Comparison of ENCODE assay signal across 17 cellular contexts in the genomic region with DNA sequence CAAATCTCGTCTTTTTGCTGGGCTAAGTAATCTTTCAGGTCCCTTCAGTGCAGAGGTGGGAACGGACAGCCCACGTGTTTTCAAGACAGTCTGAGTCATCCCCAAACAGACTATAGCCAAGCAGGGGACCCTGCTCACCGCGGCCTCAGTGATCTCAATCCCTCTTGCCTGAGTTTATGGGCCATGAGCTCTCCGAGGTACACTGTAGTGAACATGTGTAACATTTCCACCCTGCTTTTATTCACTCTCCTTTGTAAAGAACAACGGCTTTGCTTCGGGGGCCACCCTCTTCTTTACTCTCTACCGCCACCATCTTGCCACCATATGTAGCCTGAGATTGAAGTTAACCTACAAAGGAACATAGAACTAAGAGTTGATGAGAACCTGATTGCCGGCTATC. TPM values are rescaled to one million over a fixed set of nuclear protein-coding genes. Genes with fewer than 3 reads are reported as not detected.
DNase-seq lines count a peak whose midpoint lies in the region; ATAC-seq, FAIRE-seq and TF ChIP-seq lines count a peak whose summit lies in the region.
"Had no signal": no experiment of that assay in that cellular context is flagged by ENCODE, and none has a peak within 500 bp of the region (broad histone marks: within the 10 kb centered on the region; RNA-seq: fewer than 3 reads in every experiment).

No MANE protein-coding gene starts in this region.

- no peaks in the 10 kb centered on the region for H3K79me1 ChIP-seq in H1 (ENCODE audit: low read depth, low read length)

- peak; percentile 17 to 29; a peak in 3 of 4 replicates for TF ChIP-seq RAD21 in H1 (IDR thresholded peaks at IDR 0.05 in 1 of 2, conservative IDR thresholded peaks at IDR 0.05 in 1 of 2; ENCODE audit: low read depth in 2 of 2, low read length in 2 of 2)

- H3K27me3 ChIP-seq in OCI-LY3 (ENCODE audit: low read depth, low read length) (no peaks in the 10 kb centered on the region), H1 (replicated peaks in 1 of 4; ENCODE audit: control insufficient read depth in 3 of 4, extremely low read depth in 1 of 4, insufficient read depth in 3 of 4, low read length in 3 of 4) (no peaks in the 10 kb centered on the region), aorta (ENCODE audit: control insufficient read depth in 1 of 2, insufficient read depth in 2 of 2, low read length in 1 of 2) (no peaks in the 10 kb centered on the region)

- no peak overlapping the region for H4K8ac ChIP-seq in H1 (ENCODE audit: extremely low read depth, insufficient read depth, low read length)

- H3K4me1 ChIP-seq in OCI-LY3 (ENCODE audit: low read length) = no peaks in the 10 kb centered on the region
- peaks cover 0 to 6% (median 0%) of the 10 kb centered on the region in 4 experiments; a peak in 1 of 7 replicates for H3K4me1 ChIP-seq in H1 (replicated peaks in 1 of 4; ENCODE audit: control insufficient read depth in 3 of 4, insufficient read depth in 4 of 4, low read length in 3 of 4)
- H3K4me1 ChIP-seq in aorta (ENCODE audit: control insufficient read depth in 1 of 2, insufficient read depth in 2 of 2, low read length in 2 of 2) = no peaks in the 10 kb centered on the region

- peak; percentile 10 for DNase-seq in GM12865 (ENCODE audit: low read depth)
- DNase-seq in H1 (ENCODE audit: low read depth in 1 of 2, low spot score in 2 of 2) = no peak
- DNase-seq in urothelium cell line (ENCODE audit: low spot score) = no peak
- DNase-seq in aorta = no peak
- no peak for DNase-seq in iPS-NIHi11 (ENCODE audit: low spot score)
- DNase-seq: CD8-positive, alpha-beta T cell; NCI-H1092; NCI-H69; SHP77 treated with DMSO at 0.1 percent for 48 hours had no signal

- H3K79me2 ChIP-seq in OCI-LY3 (ENCODE audit: low read length) (no peaks in the 10 kb centered on the region), H1 (ENCODE audit: control insufficient read depth in 1 of 2, insufficient read depth in 2 of 2, low read length in 2 of 2) (no peaks in the 10 kb centered on the region)

- H3K18ac ChIP-seq in H1 (ENCODE audit: extremely low read depth, low read length) = no peak overlapping the region

- POLR2A ChIA-PET in H1 (lab: Charles Lee; ENCODE audit: partially characterized antibody) = no interaction called here

- no peak overlapping the region for H4K91ac ChIP-seq in H1 (replicated peaks; ENCODE audit: insufficient read length, low read length)

- H3K9ac ChIP-seq in OCI-LY3 (ENCODE audit: low read length) = no peak overlapping the region
- H3K9ac ChIP-seq in H1 (replicated peaks in 1 of 4; ENCODE audit: extremely low read depth in 1 of 4, low read depth in 3 of 4, low read length in 3 of 4) = no peak overlapping the region
- H3K9ac ChIP-seq: KMS-11 had no signal

- intact Hi-C loops in aorta (cut with DNase I) = no loop called here

- H3K14ac ChIP-seq in H1 (ENCODE audit: insufficient read length) = no peak overlapping the region

- no peak overlapping the region for H2BK5ac ChIP-seq in H1 (ENCODE audit: low read depth, low read length)

- no peak overlapping the region for H3K4me3 ChIP-seq in GM12865 (ENCODE audit: low read depth, low read length)
- no peak overlapping the region for H3K4me3 ChIP-seq in OCI-LY3 (ENCODE audit: low read length)
- no peak overlapping the region for H3K4me3 ChIP-seq in H1 (ENCODE audit: extremely low read depth in 1 of 4, insufficient read depth in 2 of 4, low read depth in 3 of 4, low read length in 4 of 4)
- no peak overlapping the region for H3K4me3 ChIP-seq in aorta (ENCODE audit: low read length in 2 of 2)

- H2BK20ac ChIP-seq in H1 (ENCODE audit: low read length) = no peak overlapping the region

- H4K20me1 ChIP-seq in OCI-LY3 (ENCODE audit: insufficient read depth, low read length) = no peaks in the 10 kb centered on the region
- no peaks in the 10 kb centered on the region for H4K20me1 ChIP-seq in H1 (replicated peaks in 1 of 2; ENCODE audit: control insufficient read depth in 1 of 2, insufficient read depth in 2 of 2, low read length in 2 of 2)

- FAIRE-seq in H1 (lab: Jason Lieb, UNC) (no peak), urothelium cell line (lab: Jason Lieb, UNC) (peak; percentile 81)
- FAIRE-seq: RCC 7860 had no signal

- no peak overlapping the region for H4K5ac ChIP-seq in H1 (ENCODE audit: insufficient read length, low read depth, low read length)

- no peak for ATAC-seq in aorta (ENCODE audit: low FRiP score)
- no peak for ATAC-seq in HG03439 (IDR thresholded peaks at IDR 0.05; ENCODE audit: unreplicated experiment)
- ATAC-seq: CD8-positive, alpha-beta T cell had no signal

- no peaks in the 10 kb centered on the region for H3K36me3 ChIP-seq in OCI-LY3 (replicated peaks; ENCODE audit: low read depth, low read length)
- H3K36me3 ChIP-seq in H1 (ENCODE audit: control insufficient read depth in 2 of 4, insufficient read depth in 4 of 4, low read length in 3 of 4) = no peaks in the 10 kb centered on the region
- no peaks in the 10 kb centered on the region for H3K36me3 ChIP-seq in aorta (ENCODE audit: control insufficient read depth in 1 of 2, insufficient read depth in 2 of 2, low read length in 1 of 2)

- no peak overlapping the region for H2AK5ac ChIP-seq in H1 (ENCODE audit: low read depth, low read length)

- TF ChIP-seq CTCF in GM12865 (IDR thresholded peaks at IDR 0.05; ENCODE audit: insufficient read depth, low read depth, low read length, missing control alignments) = no peak
- TF ChIP-seq CTCF in OCI-LY3 (IDR thresholded peaks at IDR 0.05; ENCODE audit: low read depth, low read length) = 0 out of 2 replicates have a peak, but pooled peaks have one; percentile 6
- TF ChIP-seq CTCF in H1 (IDR thresholded peaks at IDR 0.05; ENCODE audit: control extremely low read depth in 1 of 3, insufficient read depth in 1 of 3, low read depth in 1 of 3, low read length in 3 of 3) = peak in 2 of 3 experiments; percentile 19 to 39; a peak in 2 of 4 replicates

- H3K4ac ChIP-seq in H1 (replicated peaks; ENCODE audit: insufficient read length, low read depth, low read length) = no peak overlapping the region

- TF ChIP-seq EP300 in H1 (IDR thresholded peaks at IDR 0.05; ENCODE audit: borderline replicate concordance in 1 of 2, low read depth in 2 of 2, low read length in 2 of 2) = no peak

- CTCF ChIA-PET in H1 (lab: Charles Lee; ENCODE audit: partially characterized antibody) = interaction anchor here (0.7 to 9.0 kb wide), 10 partner anchors 10 to 130 kb away, joined by 3 to 92 read pairs (median 5); no protein-coding TSS in a partner anchor

- no peak overlapping the region for H2BK12ac ChIP-seq in H1 (ENCODE audit: low read depth, low read length)

- H2AFZ ChIP-seq in OCI-LY3 (ENCODE audit: low read depth, low read length) (no peak overlapping the region), H1 (ENCODE audit: low read length) (peak overlapping the region; percentile 67; the same call in 1 of the 2 replicates)

- no peaks in the 10 kb centered on the region for H3K23me2 ChIP-seq in H1 (ENCODE audit: low read depth, low read length)

- 69% methylated on average over 10 of the region's 10 CpGs; no CpG with 5 or more reads in 1 of the 2 experiments for WGBS in H1 (ENCODE audit: extremely low coverage in 1 of 2, insufficient coverage in 1 of 2, insufficient read length in 1 of 2, insufficient replicate concordance in 2 of 2, low coverage in 1 of 2, low lambda C conversion rate in 2 of 2, missing lambda C conversion rate in 1 of 2), 2 experiments
- WGBS in aorta, 2 donors = 80 to 85% methylated on average over 10 of the region's 10 CpGs

- H3K4me2 ChIP-seq in OCI-LY3 (ENCODE audit: low read length) (no peak overlapping the region), H1 (ENCODE audit: insufficient read depth in 1 of 2, low read depth in 2 of 2, low read length in 2 of 2) (no peak overlapping the region)
- H3K4me2 ChIP-seq: KMS-11 had no signal

- TF ChIP-seq POLR2A in H1 (IDR thresholded peaks at IDR 0.05; ENCODE audit: control extremely low read depth in 1 of 2, low read depth in 2 of 2, low read length in 2 of 2) = no peak

- no peaks in the 10 kb centered on the region for H3K9me3 ChIP-seq in OCI-LY3 (ENCODE audit: insufficient read depth, low read length)
- H3K9me3 ChIP-seq in H1 (ENCODE audit: insufficient read depth in 2 of 2, low read depth in 1 of 2, low read length in 1 of 2) = no peaks in the 10 kb centered on the region
- no peaks in the 10 kb centered on the region for H3K9me3 ChIP-seq in aorta (ENCODE audit: control insufficient read depth, low read length)

- H3K56ac ChIP-seq in H1 (replicated peaks; ENCODE audit: insufficient read length, low read depth, low read length) = no peak overlapping the region

- H3K23ac ChIP-seq in H1 (ENCODE audit: insufficient read length) = no peak overlapping the region

- no peak overlapping the region for H2BK120ac ChIP-seq in H1 (replicated peaks; ENCODE audit: low read depth, low read length)

- 0 out of 2 replicates have a peak overlapping the region, but pooled peaks have one; percentile 46 for H2BK15ac ChIP-seq in H1 (ENCODE audit: low read length)

- H3K27ac ChIP-seq in OCI-LY3 (ENCODE audit: low read length) (no peak overlapping the region), H1 (ENCODE audit: low read depth, low read length) (no peak overlapping the region), aorta (ENCODE audit: low read depth in 1 of 2, low read length in 2 of 2) (no peak overlapping the region)
- H3K27ac ChIP-seq: KMS-11 had no signal

RNA-seq across cellular contexts. Expression of gene KCTD14, which starts 11.5 kb away (rescaled TPM):
- 21.6 and 22.7 TPM in 2 replicates for total RNA-seq in H1 (2021; fragmentation: NEBNext Ultra II Directional; extraction: Animal tissue kit (Norgen Biotek cat#: 25700))
- 15.2 and 24.9 TPM in 2 replicates for polyA plus RNA-seq in H1 (2011; rRNA removed)
- 17.9 TPM for polyA plus RNA-seq in H1 (2011; cell fraction: cytosol; rRNA removed)
- 12.9 TPM for polyA plus RNA-seq in H1 (2011; cell fraction: nucleus; rRNA removed)
- 20.3 to 23.4 TPM (median 21.1 TPM) in 4 replicates for polyA plus RNA-seq in H1 (2012, experiment 1 of 2)
- 17.4 TPM for polyA plus RNA-seq in H1 (2012, experiment 2 of 2)
- polyA plus RNA-seq in H1 (2013, experiment 1 of 2) = 18.7 TPM
- 19.4 TPM for polyA plus RNA-seq in H1 (2013, experiment 2 of 2)
- 22.3 and 25.4 TPM in 2 replicates for polyA minus RNA-seq in H1 (2011; rRNA and poly(A)+ RNA removed)
- polyA minus RNA-seq in H1 (2011; cell fraction: cytosol; rRNA and poly(A)+ RNA removed) = 10.3 TPM
- 6.5 TPM for polyA minus RNA-seq in H1 (2011; cell fraction: nucleus; rRNA and poly(A)+ RNA removed)
- 1 to 10 TPM; 1.7 to 2.0 TPM for total RNA-seq in aorta
- 1 to 10 TPM in 1 of 2 donors, under 1 TPM in 1; 0.05 to 1.0 TPM for polyA plus RNA-seq in aorta

RNA-seq across cellular contexts. Expression of gene THRSP, which starts 29.0 kb away (rescaled TPM):
- total RNA-seq in H1 (2021; fragmentation: NEBNext Ultra II Directional; extraction: Animal tissue kit (Norgen Biotek cat#: 25700)) = not detected in 2 replicates
- polyA plus RNA-seq in H1 (2011; rRNA removed) = 0.11 TPM in 1 of 2 replicates, not detected in the other
- polyA plus RNA-seq in H1 (2011; cell fraction: cytosol; rRNA removed) = 0.13 TPM
- polyA plus RNA-seq in H1 (2011; cell fraction: nucleus; rRNA removed) = not detected
- not detected in 4 replicates for polyA plus RNA-seq in H1 (2012, experiment 1 of 2)
- not detected for polyA plus RNA-seq in H1 (2012, experiment 2 of 2)
- not detected for polyA plus RNA-seq in H1 (2013, experiment 1 of 2)
- polyA plus RNA-seq in H1 (2013, experiment 2 of 2) = not detected
- 0.16 TPM in 1 of 2 replicates, not detected in the other for polyA minus RNA-seq in H1 (2011; rRNA and poly(A)+ RNA removed)
- polyA minus RNA-seq in H1 (2011; cell fraction: cytosol; rRNA and poly(A)+ RNA removed) = not detected
- polyA minus RNA-seq in H1 (2011; cell fraction: nucleus; rRNA and poly(A)+ RNA removed) = not detected
- 1 to 10 TPM in 1 of 2 donors, not detected in 1; 2.7 TPM for total RNA-seq in aorta
- polyA plus RNA-seq in aorta = 1 to 10 TPM in 1 of 2 donors, not detected in 1; 1.4 TPM
- total RNA-seq: CD8-positive, alpha-beta T cell; Daoy; MCF 10A had no signal
- polyA plus RNA-seq: AG04450, BJ had no signal

RNA-seq across cellular contexts. Expression of gene INTS4, which starts 40.2 kb away (rescaled TPM):
- 31.3 and 33.4 TPM in 2 replicates for total RNA-seq in H1 (2021; fragmentation: NEBNext Ultra II Directional; extraction: Animal tissue kit (Norgen Biotek cat#: 25700))
- polyA plus RNA-seq in H1 (2011; rRNA removed) = 24.7 and 27.0 TPM in 2 replicates
- 26.3 TPM for polyA plus RNA-seq in H1 (2011; cell fraction: cytosol; rRNA removed)
- 55.3 TPM for polyA plus RNA-seq in H1 (2011; cell fraction: nucleus; rRNA removed)
- 23.7 to 28.8 TPM (median 25.0 TPM) in 4 replicates for polyA plus RNA-seq in H1 (2012, experiment 1 of 2)
- 5.0 TPM for polyA plus RNA-seq in H1 (2012, experiment 2 of 2)
- 21.7 TPM for polyA plus RNA-seq in H1 (2013, experiment 1 of 2)
- 19.7 TPM for polyA plus RNA-seq in H1 (2013, experiment 2 of 2)
- polyA minus RNA-seq in H1 (2011; rRNA and poly(A)+ RNA removed) = 51.1 and 53.2 TPM in 2 replicates
- polyA minus RNA-seq in H1 (2011; cell fraction: cytosol; rRNA and poly(A)+ RNA removed) = 25.7 TPM
- 62.1 TPM for polyA minus RNA-seq in H1 (2011; cell fraction: nucleus; rRNA and poly(A)+ RNA removed)
- total RNA-seq in aorta = 10 to 100 TPM; 25.4 to 40.2 TPM
- 10 to 100 TPM; 11.6 to 37.1 TPM for polyA plus RNA-seq in aorta

RNA-seq across cellular contexts. Expression of gene NDUFC2, which starts 45.0 kb away (rescaled TPM):
- 216 and 218 TPM in 2 replicates for total RNA-seq in H1 (2021; fragmentation: NEBNext Ultra II Directional; extraction: Animal tissue kit (Norgen Biotek cat#: 25700))
- 356 and 477 TPM in 2 replicates for polyA plus RNA-seq in H1 (2011; rRNA removed)
- 212 TPM for polyA plus RNA-seq in H1 (2011; cell fraction: cytosol; rRNA removed)
- 149 TPM for polyA plus RNA-seq in H1 (2011; cell fraction: nucleus; rRNA removed)
- 170 to 347 TPM (median 216 TPM) in 4 replicates for polyA plus RNA-seq in H1 (2012, experiment 1 of 2)
- 178 TPM for polyA plus RNA-seq in H1 (2012, experiment 2 of 2)
- 337 TPM for polyA plus RNA-seq in H1 (2013, experiment 1 of 2)
- polyA plus RNA-seq in H1 (2013, experiment 2 of 2) = 332 TPM
- 17.2 and 27.2 TPM in 2 replicates for polyA minus RNA-seq in H1 (2011; rRNA and poly(A)+ RNA removed)
- 64.3 TPM for polyA minus RNA-seq in H1 (2011; cell fraction: cytosol; rRNA and poly(A)+ RNA removed)
- 68.1 TPM for polyA minus RNA-seq in H1 (2011; cell fraction: nucleus; rRNA and poly(A)+ RNA removed)
- 100 to 1,000 TPM; 105 to 154 TPM for total RNA-seq in aorta
- polyA plus RNA-seq in aorta = 100 to 1,000 TPM; 138 to 174 TPM
